In genomic region chr10:29635711-29636144, GRCh38 we compare ENCODE assay signal across 8 cellular contexts. TPM values are rescaled to one million over a fixed set of nuclear protein-coding genes. Genes with fewer than 3 reads are reported as not detected.
DNase-seq lines count a peak whose midpoint lies in the region; ATAC-seq and TF ChIP-seq lines count a peak whose summit lies in the region.

No MANE protein-coding gene starts in this region.

- H3K36me3 Mint-ChIP-seq in activated CD4-positive, alpha-beta memory T cell treated with anti-CD3 and anti-CD28 coated beads for 36 hours: peaks cover 5% of the 10 kb centered on the region
- no peaks in the 10 kb centered on the region for H3K36me3 Mint-ChIP-seq in stimulated activated effector memory CD8-positive, alpha-beta T cell treated with anti-CD3 and anti-CD28 coated beads, Interleukin-12 subunit alpha, Interleukin-12 subunit beta, amount 100 ng/mL, for 72 hours

- no peak for TF ChIP-seq CTCF in left ventricle myocardium inferior (IDR thresholded peaks at IDR 0.05; ENCODE audit: borderline replicate concordance)

- peak overlapping the region; percentile 89 for H3K27ac ChIP-seq in left ventricle myocardium inferior (replicated peaks)

- no peaks in the 10 kb centered on the region for H3K9me3 ChIP-seq in left ventricle myocardium inferior (replicated peaks)

- peaks cover 35% of the 10 kb centered on the region for H3K4me1 ChIP-seq in left ventricle myocardium inferior

- peak overlapping the region; percentile 42 for H3K27ac Mint-ChIP-seq in activated CD4-positive, alpha-beta memory T cell treated with anti-CD3 and anti-CD28 coated beads for 36 hours
- H3K27ac Mint-ChIP-seq in stimulated activated effector memory CD8-positive, alpha-beta T cell treated with anti-CD3 and anti-CD28 coated beads, Interleukin-12 subunit alpha, Interleukin-12 subunit beta, amount 100 ng/mL, for 72 hours: peak overlapping the region; percentile 76

- POLR2A ChIA-PET in activated CD4-positive, alpha-beta memory T cell treated with anti-CD3 and anti-CD28 coated beads for 36 hours (lab: Charles Lee): no interaction called here

- H3K27me3 ChIP-seq in left ventricle myocardium inferior (ENCODE audit: low read depth): no peaks in the 10 kb centered on the region

- ATAC-seq in HG02642 (IDR thresholded peaks at IDR 0.05; ENCODE audit: poor library complexity, unreplicated experiment) (peak; percentile 66), GM18519 (IDR thresholded peaks at IDR 0.05; ENCODE audit: low FRiP score, unreplicated experiment) (no peak)
- no peak for ATAC-seq in stimulated activated effector memory CD8-positive, alpha-beta T cell treated with anti-CD3 and anti-CD28 coated beads, Interleukin-12 subunit alpha, Interleukin-12 subunit beta, amount 100 ng/mL, for 72 hours

- CTCF ChIA-PET in activated CD4-positive, alpha-beta memory T cell treated with anti-CD3 and anti-CD28 coated beads for 36 hours (lab: Charles Lee): interaction anchor here (1.2 kb wide), 1 partner anchor 46 kb away, joined by 3 read pairs; no protein-coding TSS in a partner anchor

- H3K27me3 Mint-ChIP-seq in activated CD4-positive, alpha-beta memory T cell treated with anti-CD3 and anti-CD28 coated beads for 36 hours: no peaks in the 10 kb centered on the region

- H3K9me3 Mint-ChIP-seq in activated CD4-positive, alpha-beta memory T cell treated with anti-CD3 and anti-CD28 coated beads for 36 hours: no peaks in the 10 kb centered on the region
- H3K9me3 Mint-ChIP-seq in stimulated activated effector memory CD8-positive, alpha-beta T cell treated with anti-CD3 and anti-CD28 coated beads, Interleukin-12 subunit alpha, Interleukin-12 subunit beta, amount 100 ng/mL, for 72 hours: no peaks in the 10 kb centered on the region

- no peak overlapping the region for H3K4me3 Mint-ChIP-seq in activated CD4-positive, alpha-beta memory T cell treated with anti-CD3 and anti-CD28 coated beads for 36 hours
- H3K4me3 Mint-ChIP-seq in stimulated activated effector memory CD8-positive, alpha-beta T cell treated with anti-CD3 and anti-CD28 coated beads, Interleukin-12 subunit alpha, Interleukin-12 subunit beta, amount 100 ng/mL, for 72 hours: peak overlapping the region; percentile 61

- H3K4me1 Mint-ChIP-seq in activated CD4-positive, alpha-beta memory T cell treated with anti-CD3 and anti-CD28 coated beads for 36 hours (ENCODE audit: low read depth): peaks cover 39% of the 10 kb centered on the region
- H3K4me1 Mint-ChIP-seq in stimulated activated effector memory CD8-positive, alpha-beta T cell treated with anti-CD3 and anti-CD28 coated beads, Interleukin-12 subunit alpha, Interleukin-12 subunit beta, amount 100 ng/mL, for 72 hours: peaks cover 55% of the 10 kb centered on the region

- DNase-seq in ELF-1 (ENCODE audit: low read depth, low spot score): peak; percentile 78
- DNase-seq in activated CD4-positive, alpha-beta memory T cell treated with anti-CD3 and anti-CD28 coated beads for 36 hours: no peak
- DNase-seq in left ventricle myocardium inferior: no peak
- no peak for DNase-seq in stimulated activated effector memory CD8-positive, alpha-beta T cell treated with anti-CD3 and anti-CD28 coated beads, Interleukin-12 subunit alpha, Interleukin-12 subunit beta, amount 100 ng/mL, for 72 hours (ENCODE audit: low spot score in 2 of 2)
- no peak for DNase-seq in activated CD8-positive, alpha-beta memory T cell treated with anti-CD3 and anti-CD28 coated beads, Interleukin-2, amount 50 U/mL, for 48 hours
- no peak for DNase-seq in LoVo (ENCODE audit: low spot score)

- no peaks in the 10 kb centered on the region for H3K36me3 ChIP-seq in left ventricle myocardium inferior

- peak overlapping the region; percentile 64 for H3K4me3 ChIP-seq in left ventricle myocardium inferior

- intact Hi-C loops in activated CD4-positive, alpha-beta memory T cell treated with anti-CD3 and anti-CD28 coated beads for 36 hours (cut with micrococcal nuclease): no loop called here
- intact Hi-C loops in left ventricle myocardium inferior (cut with micrococcal nuclease): no loop called here

RNA-seq across cellular contexts. Expression of gene SVIL, which starts 1.0 kb away (rescaled TPM):
- total RNA-seq in activated CD4-positive, alpha-beta memory T cell treated with anti-CD3 and anti-CD28 coated beads for 36 hours: 10 to 100 TPM in 1 of 2 experiments, 1 to 10 TPM in 1; 9.4 to 12.0 TPM
- total RNA-seq in left ventricle myocardium inferior: 403 TPM

Comparison
In these comparisons a context has a peak if more than half of its experiments do, and no peak if none do; other contexts are left out.
1. RNA of gene SVIL, which starts 1.0 kb away (total RNA-seq): 403 TPM in left ventricle myocardium inferior (single experiment); 9.4 to 12.0 TPM in activated CD4-positive, alpha-beta memory T cell treated with anti-CD3 and anti-CD28 coated beads for 36 hours; every median in the first group is over 10 times any median in the second.